Comparison of ENCODE assay signal across 11 cellular contexts in genomic region chr3:52892290-52892624, GRCh38. TPM values are rescaled to one million over a fixed set of nuclear protein-coding genes. Genes with fewer than 3 reads are reported as not detected.
DNase-seq lines count a peak whose midpoint lies in the region; ATAC-seq and TF ChIP-seq lines count a peak whose summit lies in the region.
"Had no signal": no experiment of that assay in that cellular context is flagged by ENCODE, and none has a peak within 500 bp of the region (broad histone marks: within the 10 kb centered on the region; RNA-seq: fewer than 3 reads in every experiment).

No MANE protein-coding gene starts in this region.

- H3F3A ChIP-seq in GM23338 (replicated peaks; ENCODE audit: low read depth), result peaks cover 11% of the 10 kb centered on the region

- H3K4me1 Mint-ChIP-seq in GM23338, result peaks cover 12% of the 10 kb centered on the region
- H3K4me1 Mint-ChIP-seq in osteocyte (ENCODE audit: unreplicated experiment), result peaks cover 34% of the 10 kb centered on the region

- no peak for ATAC-seq in GM23338
- ATAC-seq in GM21825 (IDR thresholded peaks at IDR 0.05; ENCODE audit: unreplicated experiment), result no peak

- H3K36me3 ChIP-seq in GM23338 (ENCODE audit: insufficient read depth) (no peaks in the 10 kb centered on the region; the same call in 1 of the 2 replicates), ascending aorta (no peaks in the 10 kb centered on the region)

- no peak overlapping the region for H3K4me2 ChIP-seq in GM23338

- H3K27me3 Mint-ChIP-seq in GM23338 (ENCODE audit: insufficient read depth, low read depth, poor library complexity) (no peaks in the 10 kb centered on the region), osteocyte (ENCODE audit: unreplicated experiment) (no peaks in the 10 kb centered on the region)

- H3K9me3 ChIP-seq in ascending aorta, result no peaks in the 10 kb centered on the region

- H4K20me1 ChIP-seq in GM23338 (replicated peaks; ENCODE audit: insufficient read depth), result peaks cover 27% of the 10 kb centered on the region

- H3K27ac Mint-ChIP-seq in GM23338 (no peak overlapping the region), osteocyte (ENCODE audit: unreplicated experiment) (peak overlapping the region; percentile 75)

- H3K4me3 ChIP-seq in AG10803 (ENCODE audit: low read length) (peak overlapping the region; percentile 28), GM23338 (no peak overlapping the region), ascending aorta (peak overlapping the region; percentile 7 to 46)

- H3K9me3 Mint-ChIP-seq in GM23338 (no peaks in the 10 kb centered on the region; the same call in 2 of the 3 replicates), osteocyte (ENCODE audit: unreplicated experiment) (no peaks in the 10 kb centered on the region)
- H3K9me3 Mint-ChIP-seq: T-helper 1 cell treated with Interleukin-12 subunit alpha and Interleukin-12 subunit beta and Interleukin-4 antibody, amounts not matched to agents 30 μg/mL and 1 μg/mL, for 36 hours had no signal

- H3K79me2 ChIP-seq in GM23338 (replicated peaks; ENCODE audit: insufficient read depth), result peaks cover 58% of the 10 kb centered on the region

- peaks cover 5% of the 10 kb centered on the region; the same call in 1 of the 3 replicates for H3K36me3 Mint-ChIP-seq in GM23338 (ENCODE audit: low read depth)
- peaks cover 7% of the 10 kb centered on the region for H3K36me3 Mint-ChIP-seq in osteocyte (ENCODE audit: unreplicated experiment)

- intact Hi-C loops in ascending aorta (cut with DNase I), result loop anchor here (10.0 kb wide), 1 partner anchor 357 kb away; the partner anchor contains the start of genes NT5DC2 and UQCC5

- no peak overlapping the region for H3K27ac ChIP-seq in GM23338 (ENCODE audit: low read depth)
- H3K27ac ChIP-seq in ascending aorta, result peak overlapping the region; percentile 80 to 87

- H3K4me1 ChIP-seq in GM23338 (ENCODE audit: insufficient read depth) (peaks cover 8% of the 10 kb centered on the region), ascending aorta (peaks cover 22 to 55% of the 10 kb centered on the region in 2 donors)

- TF ChIP-seq CTCF in AG10803 (conservative IDR thresholded peaks at IDR 0.05; ENCODE audit: low read length), result no peak
- TF ChIP-seq CTCF in GM23338 (conservative IDR thresholded peaks at IDR 0.05; ENCODE audit: low read depth in 2 of 2), result no peak
- no peak for TF ChIP-seq CTCF in ascending aorta (IDR thresholded peaks at IDR 0.05)
- TF ChIP-seq CTCF in osteocyte (IDR thresholded peaks at IDR 0.05), result no peak

- H2AFZ ChIP-seq in GM23338, result no peak overlapping the region

- H3K27me3 ChIP-seq in GM23338 (ENCODE audit: insufficient read depth) (no peaks in the 10 kb centered on the region), ascending aorta (no peaks in the 10 kb centered on the region)

- H3K9me2 ChIP-seq in GM23338 (ENCODE audit: insufficient read depth), result no peaks in the 10 kb centered on the region

- no peak for DNase-seq in AG10803 (ENCODE audit: low read depth)
- peak; percentile 33 for DNase-seq in GM23338 (ENCODE audit: low spot score)
- DNase-seq in ascending aorta (ENCODE audit: low spot score in 2 of 2), result no peak
- peak; percentile 21 for DNase-seq in osteocyte (ENCODE audit: extremely low spot score, unreplicated experiment)
- no peak for DNase-seq in effector CD4-positive, alpha-beta T cell
- no peak for DNase-seq in A172 (ENCODE audit: low spot score)
- no peak for DNase-seq in anterior cingulate cortex (lab: John Stamatoyannopoulos, UW)
- DNase-seq: DMS53, NCI-H774 had no signal

- H3K4me3 Mint-ChIP-seq in GM23338 (no peak overlapping the region), osteocyte (ENCODE audit: unreplicated experiment) (no peak overlapping the region)

TF ChIP-seq in GM23338, 12 proteins besides CTCF, POLR2A, EP300 and RAD21 (continues in another document):
- TF ChIP-seq STAT1 (IDR thresholded peaks at IDR 0.05; ENCODE audit: unreplicated experiment) (no peak), ZNF114 (CRISPR knock-in tag; IDR thresholded peaks at IDR 0.05) (no peak), ZNF331 (CRISPR knock-in tag; IDR thresholded peaks at IDR 0.05; ENCODE audit: low read depth) (no peak), JUNB (IDR thresholded peaks at IDR 0.05; ENCODE audit: unreplicated experiment) (no peak), EZH2 (IDR thresholded peaks at IDR 0.05; ENCODE audit: low read depth, unreplicated experiment) (no peak), EZH2phosphoT487 (IDR thresholded peaks at IDR 0.05; ENCODE audit: unreplicated experiment) (no peak)
- TF ChIP-seq, protein P1, sequence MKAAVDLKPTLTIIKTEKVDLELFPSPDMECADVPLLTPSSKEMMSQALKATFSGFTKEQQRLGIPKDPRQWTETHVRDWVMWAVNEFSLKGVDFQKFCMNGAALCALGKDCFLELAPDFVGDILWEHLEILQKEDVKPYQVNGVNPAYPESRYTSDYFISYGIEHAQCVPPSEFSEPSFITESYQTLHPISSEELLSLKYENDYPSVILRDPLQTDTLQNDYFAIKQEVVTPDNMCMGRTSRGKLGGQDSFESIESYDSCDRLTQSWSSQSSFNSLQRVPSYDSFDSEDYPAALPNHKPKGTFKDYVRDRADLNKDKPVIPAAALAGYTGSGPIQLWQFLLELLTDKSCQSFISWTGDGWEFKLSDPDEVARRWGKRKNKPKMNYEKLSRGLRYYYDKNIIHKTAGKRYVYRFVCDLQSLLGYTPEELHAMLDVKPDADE (IDR thresholded peaks at IDR 0.05), result no peak
- TF ChIP-seq, protein P2, sequence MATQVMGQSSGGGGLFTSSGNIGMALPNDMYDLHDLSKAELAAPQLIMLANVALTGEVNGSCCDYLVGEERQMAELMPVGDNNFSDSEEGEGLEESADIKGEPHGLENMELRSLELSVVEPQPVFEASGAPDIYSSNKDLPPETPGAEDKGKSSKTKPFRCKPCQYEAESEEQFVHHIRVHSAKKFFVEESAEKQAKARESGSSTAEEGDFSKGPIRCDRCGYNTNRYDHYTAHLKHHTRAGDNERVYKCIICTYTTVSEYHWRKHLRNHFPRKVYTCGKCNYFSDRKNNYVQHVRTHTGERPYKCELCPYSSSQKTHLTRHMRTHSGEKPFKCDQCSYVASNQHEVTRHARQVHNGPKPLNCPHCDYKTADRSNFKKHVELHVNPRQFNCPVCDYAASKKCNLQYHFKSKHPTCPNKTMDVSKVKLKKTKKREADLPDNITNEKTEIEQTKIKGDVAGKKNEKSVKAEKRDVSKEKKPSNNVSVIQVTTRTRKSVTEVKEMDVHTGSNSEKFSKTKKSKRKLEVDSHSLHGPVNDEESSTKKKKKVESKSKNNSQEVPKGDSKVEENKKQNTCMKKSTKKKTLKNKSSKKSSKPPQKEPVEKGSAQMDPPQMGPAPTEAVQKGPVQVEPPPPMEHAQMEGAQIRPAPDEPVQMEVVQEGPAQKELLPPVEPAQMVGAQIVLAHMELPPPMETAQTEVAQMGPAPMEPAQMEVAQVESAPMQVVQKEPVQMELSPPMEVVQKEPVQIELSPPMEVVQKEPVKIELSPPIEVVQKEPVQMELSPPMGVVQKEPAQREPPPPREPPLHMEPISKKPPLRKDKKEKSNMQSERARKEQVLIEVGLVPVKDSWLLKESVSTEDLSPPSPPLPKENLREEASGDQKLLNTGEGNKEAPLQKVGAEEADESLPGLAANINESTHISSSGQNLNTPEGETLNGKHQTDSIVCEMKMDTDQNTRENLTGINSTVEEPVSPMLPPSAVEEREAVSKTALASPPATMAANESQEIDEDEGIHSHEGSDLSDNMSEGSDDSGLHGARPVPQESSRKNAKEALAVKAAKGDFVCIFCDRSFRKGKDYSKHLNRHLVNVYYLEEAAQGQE (IDR thresholded peaks at IDR 0.05; ENCODE audit: unreplicated experiment), result no peak

RNA-seq across cellular contexts. Expression of gene STIMATE, which starts 5.1 kb away (rescaled TPM):
- 23.6 and 24.3 TPM in 2 replicates for total RNA-seq in GM23338 (2014; rRNA removed; shearing (Covaris generic))
- 11.2 and 13.9 TPM in 2 replicates for polyA plus RNA-seq in GM23338 (2016; fragmentation: Nextera tagmentation; extraction: Ambion mirVana)
- total RNA-seq in ascending aorta (18.9 TPM), osteocyte (22.9 and 25.3 TPM in 2 replicates)
- 8.6 and 10.2 TPM in 2 replicates for total RNA-seq in A172 (2014; rRNA removed; shearing (Covaris generic))

RNA-seq across cellular contexts. Expression of gene MUSTN1, which starts 57.4 kb away (rescaled TPM):
- 1.4 TPM in 1 of 2 replicates, not detected in the other for total RNA-seq in GM23338 (2014; rRNA removed; shearing (Covaris generic))
- polyA plus RNA-seq in GM23338 (2016; fragmentation: Nextera tagmentation; extraction: Ambion mirVana), result 0.40 and 1.2 TPM in 2 replicates
- 132 TPM for total RNA-seq in ascending aorta
- 2.0 and 6.2 TPM in 2 replicates for total RNA-seq in osteocyte
- total RNA-seq in A172 (2014; rRNA removed; shearing (Covaris generic)), result 0.22 TPM in 1 of 2 replicates, not detected in the other

Comparison
In these comparisons a context has a peak if more than half of its experiments do, and no peak if none do; other contexts are left out.
1. DNase-seq: peak in GM23338 (single experiment) and osteocyte (single experiment); none in AG10803 (single experiment), ascending aorta (0 of 2), effector CD4-positive, alpha-beta T cell (single experiment), A172 (single experiment) and anterior cingulate cortex (0 of 58).
2. RNA of gene MUSTN1, which starts 57.4 kb away (total RNA-seq): 132 TPM in ascending aorta (single experiment); 2.0 to 6.2 TPM in osteocyte, 1.4 TPM in GM23338 and 0.22 TPM in A172; every median in the first group is over 10 times any median in the second.